Comparison of ENCODE assay signal across 8 cellular contexts in genomic region chr11:73760066-73760679, GRCh38. TPM values are rescaled to one million over a fixed set of nuclear protein-coding genes. Genes with fewer than 3 reads are reported as not detected.
A peak's percentile ranks its signal among the peaks of the same experiment; 100 is the strongest.
DNase-seq lines count a peak whose midpoint lies in the region; ATAC-seq and TF ChIP-seq lines count a peak whose summit lies in the region.

No MANE protein-coding gene starts in this region.

- peak overlapping the region; percentile 84 for H3K27ac Mint-ChIP-seq in activated naive CD4-positive, alpha-beta T cell treated with anti-CD3 and anti-CD28 coated beads, Interleukin-2, amount 50 U/mL, for 24 hours
- H3K27ac Mint-ChIP-seq in osteocyte (ENCODE audit: unreplicated experiment): peak overlapping the region; percentile 97

- H3K4me3 Mint-ChIP-seq in activated naive CD4-positive, alpha-beta T cell treated with anti-CD3 and anti-CD28 coated beads, Interleukin-2, amount 50 U/mL, for 24 hours: peak overlapping the region; percentile 96
- H3K4me3 Mint-ChIP-seq in osteocyte (ENCODE audit: unreplicated experiment): peak overlapping the region; percentile 99

- peaks cover 33% of the 10 kb centered on the region for H3K4me1 Mint-ChIP-seq in activated naive CD4-positive, alpha-beta T cell treated with anti-CD3 and anti-CD28 coated beads, Interleukin-2, amount 50 U/mL, for 24 hours
- H3K4me1 Mint-ChIP-seq in osteocyte (ENCODE audit: unreplicated experiment): peaks cover 30% of the 10 kb centered on the region

- ATAC-seq in GM21528 (IDR thresholded peaks at IDR 0.05; ENCODE audit: low FRiP score, unreplicated experiment): peak; percentile 1

- intact Hi-C loops in head of caudate nucleus (cut with DNase I): loop anchor here (2.0 kb wide), 1 partner anchor 117 kb away; the partner anchor contains the start of genes COA4 and PAAF1

- H3K9me3 Mint-ChIP-seq in activated naive CD4-positive, alpha-beta T cell treated with anti-CD3 and anti-CD28 coated beads, Interleukin-2, amount 50 U/mL, for 24 hours: no peaks in the 10 kb centered on the region
- no peaks in the 10 kb centered on the region for H3K9me3 Mint-ChIP-seq in osteocyte (ENCODE audit: unreplicated experiment)

- H3K27me3 Mint-ChIP-seq in activated naive CD4-positive, alpha-beta T cell treated with anti-CD3 and anti-CD28 coated beads, Interleukin-2, amount 50 U/mL, for 24 hours: no peaks in the 10 kb centered on the region
- H3K27me3 Mint-ChIP-seq in osteocyte (ENCODE audit: unreplicated experiment): peaks cover 7% of the 10 kb centered on the region

- in situ Hi-C loops in Caki2 (cut with HindIII; ENCODE audit: low pct_unique_long_range_greater_than_20kb, low sequenced_read_pairs): no loop called here

- H3K36me3 Mint-ChIP-seq in activated naive CD4-positive, alpha-beta T cell treated with anti-CD3 and anti-CD28 coated beads, Interleukin-2, amount 50 U/mL, for 24 hours: peaks cover 4% of the 10 kb centered on the region
- no peaks in the 10 kb centered on the region for H3K36me3 Mint-ChIP-seq in osteocyte (ENCODE audit: unreplicated experiment)

- TF ChIP-seq CTCF in osteocyte (IDR thresholded peaks at IDR 0.05): no peak

- DNase-seq in Caki2 (ENCODE audit: low read depth) (peak; percentile 4), LHCN-M2 (ENCODE audit: low read depth) (peak; percentile 28), head of caudate nucleus (peak in 37 of 42 donors; percentile 21 to 70 (median 38)), osteocyte (ENCODE audit: extremely low spot score, unreplicated experiment) (no peak), NCI-H2029 (lab: John Stamatoyannopoulos, UW) (no peak)
- DNase-seq in activated CD4-positive, CD25-positive, alpha-beta regulatory T cell (lab: John Stamatoyannopoulos, UW): no peak

RNA-seq across cellular contexts. Expression of gene RAB6A, which starts 0.7 kb away (rescaled TPM):
- 82.9 and 88.0 TPM in 2 replicates for total RNA-seq in Caki2 (2014; rRNA removed; shearing (Covaris generic); ENCODE audit: low replicate concordance)
- total RNA-seq in LHCN-M2 (2014; rRNA removed): 120 and 130 TPM in 2 replicates
- polyA plus RNA-seq in LHCN-M2 (2012): 51.4 TPM
- total RNA-seq in osteocyte: 145 and 156 TPM in 2 replicates

RNA-seq across cellular contexts. Expression of gene MRPL48, which starts 27.5 kb away (rescaled TPM):
- total RNA-seq in Caki2 (2014; rRNA removed; shearing (Covaris generic); ENCODE audit: low replicate concordance): 27.5 and 44.3 TPM in 2 replicates
- total RNA-seq in LHCN-M2 (2014; rRNA removed): 14.8 and 27.3 TPM in 2 replicates
- polyA plus RNA-seq in LHCN-M2 (2012): 49.5 TPM
- 26.4 and 26.5 TPM in 2 replicates for total RNA-seq in osteocyte

Comparison
In these comparisons a context has a peak if more than half of its experiments do, and no peak if none do; other contexts are left out.
1. DNase-seq: peak in Caki2 (single experiment), LHCN-M2 (single experiment) and head of caudate nucleus (37 of 42); none in osteocyte (single experiment), NCI-H2029 (single experiment) and activated CD4-positive, CD25-positive, alpha-beta regulatory T cell (0 of 4).